Comparison of ENCODE assay signal across 7 cellular contexts in genomic region chr4:44678094-44679023, GRCh38. TPM values are rescaled to one million over a fixed set of nuclear protein-coding genes. Genes with fewer than 3 reads are reported as not detected.
A peak's percentile ranks its signal among the peaks of the same experiment; 100 is the strongest.
DNase-seq lines count a peak whose midpoint lies in the region; ATAC-seq, FAIRE-seq and TF ChIP-seq lines count a peak whose summit lies in the region.

GUF1 (plus strand) TSS chr4:44678420; CDS start chr4:44678623, 203 bp downstream.

- 0 to 1% methylated on average over 10 to 55 of the region's 55 CpGs for WGBS in body of pancreas, 2 donors

- TF ChIP-seq CTCF in body of pancreas (IDR thresholded peaks at IDR 0.05): no peak

- intact Hi-C loops in body of pancreas (cut with DNase I) (no loop called here), sciatic nerve (cut with DNase I) (no loop called here)

- DNase-seq in NCI-H2107 treated with DMSO at 0.1 percent for 48 hours (lab: John Stamatoyannopoulos, UW; ENCODE audit: unreplicated experiment) (peak; percentile 35), body of pancreas (peak; percentile 89 to 91 (median 90)), iPS DF 19.7 (ENCODE audit: low read depth, low spot score) (peak; percentile 64), sciatic nerve (ENCODE audit: low spot score) (peak; percentile 92)

- H3K27me3 ChIP-seq in body of pancreas: no peaks in the 10 kb centered on the region

- H3K4me3 ChIP-seq in body of pancreas: peak within 1 kb of the TSS; percentile 61 to 75

- peak; percentile 95 for ATAC-seq in GM18520 (IDR thresholded peaks at IDR 0.05; ENCODE audit: unreplicated experiment)
- ATAC-seq in HG03064 (IDR thresholded peaks at IDR 0.05; ENCODE audit: low read depth, unreplicated experiment): peak; percentile 96
- peak; percentile 98 for ATAC-seq in body of pancreas
- peak; percentile 99 for ATAC-seq in sciatic nerve

- H3K36me3 ChIP-seq in body of pancreas (replicated peaks in 1 of 2; ENCODE audit: insufficient read depth in 1 of 2, low read depth in 2 of 2): no peaks in the 10 kb centered on the region

- TF ChIP-seq POLR2A in body of pancreas (IDR thresholded peaks at IDR 0.05): peak; percentile 45 to 82 (median 82)

- peak; percentile 45 for FAIRE-seq in TTC549 (lab: Jason Lieb, UNC)

- H3K9me3 ChIP-seq in body of pancreas: no peaks in the 10 kb centered on the region

- peaks cover 32% of the 10 kb centered on the region for H3K4me1 ChIP-seq in body of pancreas

- H3K27ac ChIP-seq in body of pancreas: peak within 1 kb of the TSS; percentile 73 to 95 (median 91)

RNA-seq across cellular contexts. Expression of gene GUF1, which starts in this region (rescaled TPM):
- total RNA-seq in body of pancreas (10 to 100 TPM in 1 of 2 donors, 1 to 10 TPM in 1; 7.5 to 23.1 TPM), sciatic nerve (14.8 TPM)

Comparison
In these comparisons a context has a peak if more than half of its experiments do, and no peak if none do; other contexts are left out.
1. Peak in every context shown above with its lines: DNase-seq, ATAC-seq, H3K4me3 ChIP-seq and H3K27ac ChIP-seq.
2. DNase-seq: peak in every context shown above with its lines; median percentile 92 in sciatic nerve; 90 in body of pancreas; 64 in iPS DF 19.7; 35 in NCI-H2107 treated with DMSO at 0.1 percent for 48 hours.